ENCODE assay signal across 1 cellular context in the genomic region with DNA sequence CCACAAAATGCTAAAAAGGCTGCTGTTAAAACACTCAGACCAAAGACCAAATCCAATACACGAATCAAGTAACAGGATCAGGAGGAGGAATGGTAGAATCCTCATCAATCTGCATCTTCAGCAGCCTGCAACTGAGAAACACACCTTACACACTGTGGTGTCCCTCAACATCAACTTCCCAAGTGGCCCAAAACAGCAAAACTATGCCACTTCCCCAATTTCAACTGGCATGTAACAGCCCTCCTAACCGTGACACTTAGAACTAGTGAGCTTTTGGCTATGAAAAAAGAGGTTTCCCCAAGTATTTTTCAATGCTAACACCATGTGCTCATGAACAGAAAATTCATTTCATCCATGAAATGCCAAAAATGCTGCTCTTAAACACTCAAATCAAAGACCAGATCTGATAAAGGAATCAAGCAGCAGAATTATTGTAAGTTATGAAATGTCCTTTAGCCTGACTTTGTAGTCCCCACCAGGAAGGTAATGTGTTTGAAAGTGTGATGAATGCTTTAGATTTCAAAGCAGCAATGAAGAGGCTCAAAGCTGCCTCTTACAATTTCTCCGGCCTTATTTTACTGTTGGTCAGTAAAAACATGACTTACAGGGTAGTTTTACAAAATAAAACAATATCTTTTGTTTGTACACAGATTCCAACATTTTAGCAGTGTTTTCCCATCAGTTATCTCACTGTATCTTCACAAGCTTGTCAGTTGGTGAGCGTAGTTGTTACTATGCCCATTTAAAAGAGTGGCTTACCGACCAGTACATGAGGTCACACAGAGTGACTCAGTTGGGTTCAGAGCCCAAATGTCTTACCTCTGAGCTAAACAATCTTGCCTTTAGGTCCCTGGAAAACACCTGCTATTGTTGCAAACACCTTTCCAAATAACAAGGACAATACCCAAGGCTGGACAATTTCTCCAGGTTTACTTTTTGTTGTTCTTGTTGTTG.
TF ChIP-seq lines count a peak whose summit lies in the region.

No MANE protein-coding gene starts in this region.

TF ChIP-seq in SK-N-SH, 30 proteins besides CTCF, POLR2A, EP300 and RAD21:
- TF ChIP-seq CHD2 (IDR thresholded peaks at IDR 0.05; ENCODE audit: low read length, partially characterized antibody) (no peak), FOSL2 (IDR thresholded peaks at IDR 0.05; ENCODE audit: borderline replicate concordance, low read depth) (peak; percentile 21; the same call in 1 of the 2 replicates)
